23 cellular contexts compared by ENCODE assay signal in the genomic region with DNA sequence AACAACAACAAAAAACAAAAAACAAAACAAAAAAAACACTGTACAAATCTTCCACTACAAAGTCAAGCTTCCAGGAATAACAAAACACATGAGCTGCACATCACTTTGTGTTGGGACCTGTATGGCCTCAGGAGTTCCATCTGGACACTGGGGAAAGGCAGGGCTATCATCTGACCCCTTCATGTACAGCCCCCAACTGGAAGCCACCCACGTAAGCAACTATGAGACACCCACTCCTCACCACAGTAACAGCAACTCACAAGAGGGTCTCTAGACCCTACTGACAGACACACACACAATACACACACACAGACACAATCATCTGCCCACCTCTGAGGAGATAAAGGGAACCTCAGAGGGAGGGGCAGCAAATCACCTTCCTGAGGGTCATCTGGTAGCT.
"Had no signal": no experiment of that assay in that cellular context is flagged by ENCODE, and none has a peak within 500 bp of the region (broad histone marks: within the 10 kb centered on the region; RNA-seq: fewer than 3 reads in every experiment).

No MANE protein-coding gene starts in this region.

- H3K36me3 ChIP-seq: MG63, Peyer's patch had no signal

- H3K4me2 ChIP-seq: KMS-11 had no signal

- ATAC-seq: activated T-cell treated with anti-CD3 and anti-CD28 coated beads, Interleukin-2, amount 50 U/mL, for 4 hours had no signal

- H3K27me3 ChIP-seq: MG63, Peyer's patch had no signal

- H3K27me3 Mint-ChIP-seq: activated B cell treated with CpG ODN at 0.5 μM for 24 hours; activated CD4-positive, alpha-beta T cell treated with anti-CD3 and anti-CD28 coated beads, Interleukin-2, amount 10 ng/mL, durations not matched to agents 24 days and 14 days; activated naive CD4-positive, alpha-beta T cell treated with anti-CD3 and anti-CD28 coated beads, Interleukin-2, amount 50 U/mL, for 24 hours; IgD-negative memory B cell had no signal

- H3K9me3 Mint-ChIP-seq: activated B cell treated with CpG ODN at 0.5 μM for 24 hours; activated CD4-positive, alpha-beta T cell treated with anti-CD3 and anti-CD28 coated beads, Interleukin-2, amount 10 ng/mL, durations not matched to agents 24 days and 14 days; activated naive CD4-positive, alpha-beta T cell treated with anti-CD3 and anti-CD28 coated beads, Interleukin-2, amount 50 U/mL, for 24 hours; activated T-cell treated with anti-CD3 and anti-CD28 coated beads, Interleukin-2, amount 50 U/mL, for 4 hours; IgD-negative memory B cell; T-helper 1 cell treated with Interleukin-12 subunit alpha and Interleukin-12 subunit beta and Interleukin-4 antibody, amounts not matched to agents 30 μg/mL and 1 μg/mL, for 36 hours had no signal

- H3K27ac ChIP-seq: KMS-11, Peyer's patch, RWPE1 had no signal

- H3K4me3 Mint-ChIP-seq: activated B cell treated with CpG ODN at 0.5 μM for 24 hours; activated CD4-positive, alpha-beta T cell treated with anti-CD3 and anti-CD28 coated beads, Interleukin-2, amount 10 ng/mL, durations not matched to agents 24 days and 14 days; activated naive CD4-positive, alpha-beta T cell treated with anti-CD3 and anti-CD28 coated beads, Interleukin-2, amount 50 U/mL, for 24 hours; activated T-cell treated with anti-CD3 and anti-CD28 coated beads, Interleukin-2, amount 50 U/mL, for 4 hours; IgD-negative memory B cell; T-helper 1 cell treated with Interleukin-12 subunit alpha and Interleukin-12 subunit beta and Interleukin-4 antibody, amounts not matched to agents 30 μg/mL and 1 μg/mL, for 36 hours had no signal

- DNase-seq: activated B cell treated with CpG ODN at 0.5 μM for 24 hours; activated CD4-positive, alpha-beta T cell treated with anti-CD3 and anti-CD28 coated beads for 1 hour; activated CD4-positive, alpha-beta T cell treated with anti-CD3 and anti-CD28 coated beads, Interleukin-2, amount 10 ng/mL, durations not matched to agents 24 days and 14 days; activated CD4-positive, alpha-beta T cell treated with anti-CD3 and anti-CD28 coated beads, Interleukin-2, amount 50 U/mL, for 48 hours; activated CD8-positive, alpha-beta memory T cell treated with anti-CD3 and anti-CD28 coated beads for 24 hours; activated gamma-delta T cell treated with Interleukin-2 at 50 U/mL for 16 hours; activated T-cell treated with anti-CD3 and anti-CD28 coated beads, Interleukin-2, amount 50 U/mL, for 4 hours; aorta; central memory CD4-positive, alpha-beta T cell; MG63; MV-4-11; NCI-H1105; NCI-H1436 treated with DMSO at 0.1 percent for 48 hours; NCI-H187; NCI-H2081; NCI-H510A treated with DMSO at 0.1 percent for 48 hours; Right ventricle myocardium superior had no signal

- H3K36me3 Mint-ChIP-seq: activated naive CD4-positive, alpha-beta T cell treated with anti-CD3 and anti-CD28 coated beads, Interleukin-2, amount 50 U/mL, for 24 hours had no signal

- H3K9ac ChIP-seq: KMS-11 had no signal

- H3K4me3 ChIP-seq: MG63, Peyer's patch had no signal

- H3K27ac Mint-ChIP-seq: activated B cell treated with CpG ODN at 0.5 μM for 24 hours; activated CD4-positive, alpha-beta T cell treated with anti-CD3 and anti-CD28 coated beads, Interleukin-2, amount 10 ng/mL, durations not matched to agents 24 days and 14 days; activated naive CD4-positive, alpha-beta T cell treated with anti-CD3 and anti-CD28 coated beads, Interleukin-2, amount 50 U/mL, for 24 hours; IgD-negative memory B cell; T-helper 1 cell treated with Interleukin-12 subunit alpha and Interleukin-12 subunit beta and Interleukin-4 antibody, amounts not matched to agents 30 μg/mL and 1 μg/mL, for 36 hours had no signal

- H3K9me3 ChIP-seq: MG63, Peyer's patch had no signal
